In genomic region chr22:26763633-26764295, GRCh38 we compare ENCODE assay signal across 10 cellular contexts.
DNase-seq lines count a peak whose midpoint lies in the region; TF ChIP-seq lines count a peak whose summit lies in the region.
"Had no signal": no experiment of that assay in that cellular context is flagged by ENCODE, and none has a peak within 500 bp of the region (broad histone marks: within the 10 kb centered on the region; RNA-seq: fewer than 3 reads in every experiment).

No MANE protein-coding gene starts in this region.

- no peaks in the 10 kb centered on the region for H3K4me1 ChIP-seq in left ventricle myocardium inferior

- no peak for TF ChIP-seq POLR2A in erythroblast (IDR thresholded peaks at IDR 0.05; ENCODE audit: low read length)

- peak; percentile 83 for DNase-seq in AG10803 (ENCODE audit: low read depth)
- peak; percentile 37 for DNase-seq in HuH-7 (ENCODE audit: low spot score)
- peak; percentile 61 for DNase-seq in SHP77 treated with DMSO at 0.1 percent for 48 hours (lab: John Stamatoyannopoulos, UW)
- peak; percentile 19 for DNase-seq in iPS-NIHi11 (ENCODE audit: low spot score)
- DNase-seq in left ventricle myocardium inferior, result no peak
- no peak for DNase-seq in stimulated activated CD4-positive, alpha-beta T cell treated with anti-CD3 and anti-CD28 coated beads, Interleukin-2, amount 100 ng/mL, for 48 hours
- no peak for DNase-seq in effector CD4-positive, alpha-beta T cell
- DNase-seq in erythroblast (lab: John Stamatoyannopoulos, UW), result no peak
- DNase-seq: activated B cell treated with CpG ODN at 0.5 μM for 24 hours, glutamatergic neuron had no signal

- no peaks in the 10 kb centered on the region for H3K27me3 ChIP-seq in left ventricle myocardium inferior (ENCODE audit: low read depth)

- no peak overlapping the region for H3K27ac ChIP-seq in left ventricle myocardium inferior (replicated peaks)

- H3K36me3 ChIP-seq in left ventricle myocardium inferior, result peaks cover 14% of the 10 kb centered on the region

- intact Hi-C loops in left ventricle myocardium inferior (cut with micrococcal nuclease), result no loop called here

- peak; percentile 4; the same call in 1 of the 2 replicates for TF ChIP-seq CTCF in AG10803 (conservative IDR thresholded peaks at IDR 0.05; ENCODE audit: low read length)
- no peak for TF ChIP-seq CTCF in left ventricle myocardium inferior (IDR thresholded peaks at IDR 0.05; ENCODE audit: borderline replicate concordance)

- H3K4me3 ChIP-seq in AG10803 (ENCODE audit: low read length) (no peak overlapping the region), left ventricle myocardium inferior (no peak overlapping the region)

- peaks cover 5% of the 10 kb centered on the region for H3K9me3 ChIP-seq in left ventricle myocardium inferior (replicated peaks)

Comparison
In these comparisons a context has a peak if more than half of its experiments do, and no peak if none do; other contexts are left out.
1. DNase-seq: peak in AG10803 (single experiment), HuH-7 (single experiment), SHP77 treated with DMSO at 0.1 percent for 48 hours (single experiment) and iPS-NIHi11 (single experiment); none in left ventricle myocardium inferior (single experiment), stimulated activated CD4-positive, alpha-beta T cell treated with anti-CD3 and anti-CD28 coated beads, Interleukin-2, amount 100 ng/mL, for 48 hours (0 of 2), effector CD4-positive, alpha-beta T cell (single experiment) and erythroblast (0 of 2).